ENCODE assay signal across 9 cellular contexts in genomic region chr21:44926364-44927101, GRCh38. TPM values are rescaled to one million over a fixed set of nuclear protein-coding genes. Genes with fewer than 3 reads are reported as not detected.
DNase-seq lines count a peak whose midpoint lies in the region; FAIRE-seq and TF ChIP-seq lines count a peak whose summit lies in the region.
"Had no signal": no experiment of that assay in that cellular context is flagged by ENCODE, and none has a peak within 500 bp of the region (broad histone marks: within the 10 kb centered on the region; RNA-seq: fewer than 3 reads in every experiment).

No MANE protein-coding gene starts in this region.

- no peak overlapping the region for H3K4me3 ChIP-seq in bronchial epithelial cell (ENCODE audit: low read depth, low read length)
- H3K4me3 ChIP-seq in spleen, result peak overlapping the region in 6 of 8 donors; percentile 10 to 86 (median 45)

- DNase-seq in GM13977 (ENCODE audit: low spot score), result peak; percentile 52
- DNase-seq in T follicular helper cell (ENCODE audit: low read depth), result peak; percentile 61
- DNase-seq in bronchial epithelial cell (ENCODE audit: low read depth), result peak; percentile 44
- DNase-seq in spleen, result peak; percentile 89
- no peak for DNase-seq in DMS 273 treated with DMSO at 0.1 percent for 48 hours (lab: John Stamatoyannopoulos, UW)
- DNase-seq in NK-92 (lab: John Stamatoyannopoulos, UW; ENCODE audit: unreplicated experiment), result no peak
- DNase-seq in dedifferentiated amniotic fluid mesenchymal stem cell (ENCODE audit: extremely low spot score), result no peak
- DNase-seq in NCI-H146 (lab: John Stamatoyannopoulos, UW), result no peak

- peak overlapping the region; percentile 66 to 97 (median 90) for H3K27ac ChIP-seq in spleen

- WGBS in spleen, 5 donors, result 24 to 47% (median 27%) methylated on average over 21 to 23 of the region's 23 CpGs

- intact Hi-C loops in spleen (cut with DNase I; ENCODE audit: low total_unique reads), result loop anchor here (10.0 kb wide), 1 partner anchor 122 kb away; the partner anchor contains the start of gene UBE2G2

- TF ChIP-seq CTCF in GM13977 (IDR thresholded peaks at IDR 0.05; ENCODE audit: extremely low read depth, insufficient read depth, missing control alignments), result no peak
- no peak for TF ChIP-seq CTCF in bronchial epithelial cell (IDR thresholded peaks at IDR 0.05; ENCODE audit: insufficient read depth, low read length, severe bottlenecking)
- TF ChIP-seq CTCF in spleen (IDR thresholded peaks at IDR 0.05 in 8 of 11, conservative IDR thresholded peaks at IDR 0.05 in 3 of 11), result no peak

- peaks cover 38 to 100% (median 94%) of the 10 kb centered on the region in 6 donors for H3K4me1 ChIP-seq in spleen

- no peak for TF ChIP-seq POLR2A in spleen (IDR thresholded peaks at IDR 0.05)

- in situ Hi-C loops in GM13977 (cut with MboI; ENCODE audit: low pct_unique_long_range_greater_than_20kb, low sequenced_read_pairs, unreplicated experiment), result loop anchor here (10.0 to 25.0 kb wide), 2 partner anchors 132 to 414 kb away; no protein-coding TSS in a partner anchor

- peaks cover 0 to 5% (median 0%) of the 10 kb centered on the region in 8 donors for H3K9me3 ChIP-seq in spleen

- H3K36me3 ChIP-seq in bronchial epithelial cell (ENCODE audit: control insufficient read depth, insufficient read depth, low read length) (no peaks in the 10 kb centered on the region), spleen (no peaks in the 10 kb centered on the region)

- FAIRE-seq in bronchial epithelial cell (lab: Jason Lieb, UNC), result no peak

- no peaks in the 10 kb centered on the region for H3K27me3 ChIP-seq in bronchial epithelial cell (ENCODE audit: control insufficient read depth, insufficient read depth, low read length)
- H3K27me3 ChIP-seq in spleen (replicated peaks in 1 of 7), result peaks cover 0 to 1% (median 0%) of the 10 kb centered on the region in 7 donors

RNA-seq across cellular contexts. Expression of gene ITGB2, which starts 5.8 kb away (rescaled TPM):
- 0.26 and 1.1 TPM in 2 replicates for total RNA-seq in bronchial epithelial cell
- 100 to 1,000 TPM; 285 to 754 (median 415) TPM for total RNA-seq in spleen
- 100 to 1,000 TPM in 2 of 3 donors, 10 to 100 TPM in 1; 92.1 to 332 (median 250) TPM for polyA plus RNA-seq in spleen
- total RNA-seq: RPMI7951 had no signal

RNA-seq across cellular contexts. Expression of gene SLX9, which starts 13.3 kb away (rescaled TPM):
- 32.0 and 34.0 TPM in 2 replicates for total RNA-seq in bronchial epithelial cell
- 10 to 100 TPM in 6 of 7 donors, 1 to 10 TPM in 1; 6.1 to 30.6 (median 26.4) TPM for total RNA-seq in spleen
- polyA plus RNA-seq in spleen, result 10 to 100 TPM; 16.4 to 35.4 (median 28.5) TPM

RNA-seq across cellular contexts. Expression of gene PTTG1IP, which starts 53.0 kb away (rescaled TPM):
- total RNA-seq in bronchial epithelial cell (107 and 124 TPM in 2 replicates), spleen (100 to 1,000 TPM; 121 to 189 (median 165) TPM)
- polyA plus RNA-seq in spleen, result 10 to 100 TPM; 57.6 to 69.3 (median 64.9) TPM

Comparison
In these comparisons a context has a peak if more than half of its experiments do, and no peak if none do; other contexts are left out.
1. DNase-seq: peak in GM13977 (single experiment), T follicular helper cell (single experiment), bronchial epithelial cell (single experiment) and spleen (single experiment); none in DMS 273 treated with DMSO at 0.1 percent for 48 hours (single experiment), NK-92 (single experiment), dedifferentiated amniotic fluid mesenchymal stem cell (single experiment) and NCI-H146 (single experiment).
2. RNA of gene ITGB2, which starts 5.8 kb away (total RNA-seq): 285 to 754 TPM in spleen; 0.26 to 1.1 TPM in bronchial epithelial cell; every median in the first group is over 100 times any median in the second.